ENCODE assay signal across 9 cellular contexts in genomic region chr10:12350925-12351324, GRCh38. TPM values are rescaled to one million over a fixed set of nuclear protein-coding genes. Genes with fewer than 3 reads are reported as not detected.
A peak's percentile ranks its signal among the peaks of the same experiment; 100 is the strongest.
DNase-seq lines count a peak whose midpoint lies in the region; ATAC-seq, FAIRE-seq and TF ChIP-seq lines count a peak whose summit lies in the region.
"Had no signal": no experiment of that assay in that cellular context is flagged by ENCODE, and none has a peak within 500 bp of the region (broad histone marks: within the 10 kb centered on the region; RNA-seq: fewer than 3 reads in every experiment).

No MANE protein-coding gene starts in this region.

- no peak for ATAC-seq in aorta (ENCODE audit: low FRiP score)

- intact Hi-C loops in cardiac septum (cut with DNase I) = no loop called here
- intact Hi-C loops in aorta (cut with DNase I) = no loop called here

- no peaks in the 10 kb centered on the region for H3K36me3 ChIP-seq in right atrium auricular region
- H3K36me3 ChIP-seq in brain microvascular endothelial cell (replicated peaks) = no peaks in the 10 kb centered on the region
- H3K36me3 ChIP-seq in mucosa of rectum (ENCODE audit: control insufficient read depth in 2 of 2, insufficient read depth in 2 of 2, low read length in 2 of 2) = no peaks in the 10 kb centered on the region
- no peaks in the 10 kb centered on the region for H3K36me3 ChIP-seq in aorta (ENCODE audit: control insufficient read depth in 1 of 2, insufficient read depth in 2 of 2, low read length in 1 of 2)

- no peaks in the 10 kb centered on the region for H3K9me3 ChIP-seq in right atrium auricular region
- no peaks in the 10 kb centered on the region for H3K9me3 ChIP-seq in mucosa of rectum (ENCODE audit: control insufficient read depth in 2 of 2, low read length in 2 of 2)
- no peaks in the 10 kb centered on the region for H3K9me3 ChIP-seq in aorta (ENCODE audit: control insufficient read depth, low read length)

- no peaks in the 10 kb centered on the region for H3K27me3 ChIP-seq in right atrium auricular region
- no peaks in the 10 kb centered on the region for H3K27me3 ChIP-seq in brain microvascular endothelial cell (replicated peaks)
- no peaks in the 10 kb centered on the region for H3K27me3 ChIP-seq in mucosa of rectum (ENCODE audit: control insufficient read depth in 2 of 2, insufficient read depth in 2 of 2, low read length in 2 of 2)
- H3K27me3 ChIP-seq in aorta (ENCODE audit: control insufficient read depth in 1 of 2, insufficient read depth in 2 of 2, low read length in 1 of 2) = no peaks in the 10 kb centered on the region

- TF ChIP-seq CTCF in right atrium auricular region (IDR thresholded peaks at IDR 0.05) (no peak), brain microvascular endothelial cell (IDR thresholded peaks at IDR 0.05; ENCODE audit: low read depth, low read length, missing control alignments) (no peak), D721Med (IDR thresholded peaks at IDR 0.05; ENCODE audit: insufficient read depth, missing control alignments) (no peak)

- H3K27ac ChIP-seq in right atrium auricular region = peak overlapping the region; percentile 90 to 94
- H3K27ac ChIP-seq in brain microvascular endothelial cell = no peak overlapping the region
- H3K27ac ChIP-seq in mucosa of rectum (ENCODE audit: low read depth in 2 of 2, low read length in 2 of 2) = peak overlapping the region in 1 of 2 donors; percentile 84
- H3K27ac ChIP-seq in aorta (ENCODE audit: low read depth in 1 of 2, low read length in 2 of 2) = no peak overlapping the region

- no peak for DNase-seq in right atrium auricular region (ENCODE audit: low spot score)
- DNase-seq in cardiac septum (ENCODE audit: low spot score) = no peak
- DNase-seq in brain microvascular endothelial cell = no peak
- DNase-seq in aorta = no peak
- no peak for DNase-seq in nucleus accumbens (lab: John Stamatoyannopoulos, UW)
- no peak for DNase-seq in NOMO-1 treated with dmso at 0.1 percent for 144 hours (lab: John Stamatoyannopoulos, UW; ENCODE audit: unreplicated experiment)
- no peak for DNase-seq in D721Med (ENCODE audit: insufficient read length, low spot score)
- DNase-seq: NCI-H1436 treated with DMSO at 0.1 percent for 48 hours had no signal

- no peak for FAIRE-seq in D721Med (lab: Jason Lieb, UNC)

- H3K9ac ChIP-seq in mucosa of rectum (ENCODE audit: low read depth in 1 of 2, low read length in 2 of 2) = peak overlapping the region; percentile 10 to 79

- 32 to 36% methylated on average over 9 of the region's 9 CpGs for WGBS in aorta, 2 donors

- in situ Hi-C loops in brain microvascular endothelial cell (cut with HindIII; ENCODE audit: low pct_ligation_motif_present, low sequenced_read_pairs) = no loop called here

- H3K4me1 ChIP-seq in right atrium auricular region = peaks cover 0 to 39% of the 10 kb centered on the region in 2 donors
- peaks cover 17 to 21% of the 10 kb centered on the region in 2 donors for H3K4me1 ChIP-seq in mucosa of rectum (ENCODE audit: control insufficient read depth in 2 of 2, insufficient read depth in 2 of 2, low read length in 2 of 2)
- peaks cover 0 to 3% of the 10 kb centered on the region in 2 donors for H3K4me1 ChIP-seq in aorta (ENCODE audit: control insufficient read depth in 1 of 2, insufficient read depth in 2 of 2, low read length in 2 of 2)

- H3K4me3 ChIP-seq in right atrium auricular region (peak overlapping the region; percentile 84 to 92), brain microvascular endothelial cell (ENCODE audit: low read depth, low read length) (peak overlapping the region; percentile 84), mucosa of rectum (ENCODE audit: low read length in 2 of 2) (peak overlapping the region; percentile 89 to 99), aorta (ENCODE audit: low read length in 2 of 2) (peak overlapping the region; percentile 86 to 96)

RNA-seq across cellular contexts. Expression of gene CAMK1D, which starts 1.6 kb away (rescaled TPM):
- total RNA-seq in right atrium auricular region (10 to 100 TPM; 24.5 to 27.2 TPM), cardiac septum (3.2 TPM), aorta (10 to 100 TPM; 10.9 to 19.0 TPM)
- 1 to 10 TPM; 1.9 to 4.4 TPM for polyA plus RNA-seq in aorta

Comparison
In these comparisons a context has a peak if more than half of its experiments do, and no peak if none do; other contexts are left out.
1. H3K27ac ChIP-seq: peak in right atrium auricular region (2 of 2); none in brain microvascular endothelial cell (single experiment) and aorta (0 of 2).
2. Peak in every context shown above with its lines, with median percentiles within 50 percentile points of each other: H3K4me3 ChIP-seq.